ENCODE assay signal across 18 cellular contexts in the genomic region with DNA sequence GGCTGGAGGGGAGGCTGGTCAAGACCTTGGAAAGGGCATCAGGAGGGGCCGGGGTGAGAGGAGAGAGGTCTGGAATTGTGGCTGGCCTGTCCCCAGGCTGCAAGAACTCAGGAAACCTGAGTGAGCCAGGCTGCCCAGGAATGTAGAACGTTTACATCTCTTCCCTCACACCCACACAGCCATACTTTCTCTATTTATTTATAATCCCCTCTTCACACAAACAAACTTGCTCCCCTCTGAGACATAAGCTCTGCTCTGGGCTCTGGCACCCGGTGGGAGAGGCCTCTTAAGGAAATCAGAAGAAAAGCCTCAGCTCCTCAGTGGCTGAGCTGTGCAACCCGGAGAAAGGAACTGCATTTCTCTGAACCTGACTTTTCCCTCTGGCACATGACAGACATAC. TPM values are rescaled to one million over a fixed set of nuclear protein-coding genes. Genes with fewer than 3 reads are reported as not detected.
DNase-seq lines count a peak whose midpoint lies in the region; TF ChIP-seq lines count a peak whose summit lies in the region.
"Had no signal": no experiment of that assay in that cellular context is flagged by ENCODE, and none has a peak within 500 bp of the region (broad histone marks: within the 10 kb centered on the region; RNA-seq: fewer than 3 reads in every experiment).

No MANE protein-coding gene starts in this region.

- intact Hi-C loops in stomach (cut with DNase I; ENCODE audit: low total_unique reads) = no loop called here

- H3K4me3 ChIP-seq in muscle layer of colon (ENCODE audit: low read depth in 1 of 2, low read length in 2 of 2) = no peak overlapping the region
- no peak overlapping the region for H3K4me3 ChIP-seq in stomach
- no peak overlapping the region for H3K4me3 ChIP-seq in Karpas-422 (ENCODE audit: low read length)
- H3K4me3 ChIP-seq: GM23338 had no signal

- no peaks in the 10 kb centered on the region for H3K79me2 ChIP-seq in Karpas-422 (ENCODE audit: low read length)

- H3K9ac ChIP-seq in muscle layer of colon (ENCODE audit: low read length) = no peak overlapping the region
- H3K9ac ChIP-seq in Karpas-422 (ENCODE audit: low read length) = no peak overlapping the region

- H3K27ac ChIP-seq in muscle layer of colon (ENCODE audit: low read depth, low read length) (peak overlapping the region; percentile 74), stomach (peak overlapping the region in 4 of 5 donors; percentile 20 to 76 (median 48)), Karpas-422 (ENCODE audit: low read length) (no peak overlapping the region)

- H3K36me3 ChIP-seq in muscle layer of colon (ENCODE audit: insufficient read depth, low read length) = no peaks in the 10 kb centered on the region
- no peaks in the 10 kb centered on the region for H3K36me3 ChIP-seq in stomach
- H3K36me3 ChIP-seq in Karpas-422 (ENCODE audit: insufficient read depth, low read length) = no peaks in the 10 kb centered on the region
- H3K36me3 ChIP-seq: BE2C had no signal

- TF ChIP-seq CTCF in chondrocyte (IDR thresholded peaks at IDR 0.05) (no peak), stomach (IDR thresholded peaks at IDR 0.05) (no peak), endothelial cell (IDR thresholded peaks at IDR 0.05; ENCODE audit: unreplicated experiment) (no peak)

- no peak for TF ChIP-seq POLR2A in stomach (IDR thresholded peaks at IDR 0.05)

- DNase-seq in ELR (ENCODE audit: low read depth) (peak; percentile 15), chondrocyte (ENCODE audit: low spot score) (no peak), stomach (no peak), Karpas-422 (no peak), endothelial cell (ENCODE audit: low spot score) (no peak), iPS-NIHi11 (ENCODE audit: low spot score) (no peak)
- DNase-seq: ACHN; BE2C; CD4-positive, alpha-beta memory T cell; GDM1; HFFc6; KG1; NCI-H1092 treated with DMSO at 0.1 percent for 48 hours; NCI-H1694; NCI-H82 had no signal

- H3K27ac Mint-ChIP-seq in chondrocyte (ENCODE audit: unreplicated experiment) (peak overlapping the region; percentile 11), endothelial cell (ENCODE audit: unreplicated experiment) (no peak overlapping the region)
- H3K27ac Mint-ChIP-seq: CD4-positive, alpha-beta memory T cell; GM23338; HFFc6 had no signal

- H3K4me1 Mint-ChIP-seq in chondrocyte (ENCODE audit: low read depth) = peaks cover 16% of the 10 kb centered on the region
- peaks cover 3% of the 10 kb centered on the region for H3K4me1 Mint-ChIP-seq in endothelial cell (ENCODE audit: unreplicated experiment)

- H3K4me1 ChIP-seq in muscle layer of colon (ENCODE audit: insufficient read depth, low read length) (peaks cover 56% of the 10 kb centered on the region), stomach (peaks cover 4 to 42% (median 26%) of the 10 kb centered on the region in 4 donors), Karpas-422 (ENCODE audit: low read length) (no peaks in the 10 kb centered on the region)
- H3K4me1 ChIP-seq: BE2C had no signal

- no peak overlapping the region for H2AFZ ChIP-seq in Karpas-422 (ENCODE audit: low read length)

- H3K9me3 Mint-ChIP-seq in chondrocyte (ENCODE audit: low read depth) (no peaks in the 10 kb centered on the region), endothelial cell (ENCODE audit: unreplicated experiment) (no peaks in the 10 kb centered on the region)
- H3K9me3 Mint-ChIP-seq: CD4-positive, alpha-beta memory T cell; GM23338; HFFc6 had no signal

- H3K36me3 Mint-ChIP-seq in chondrocyte (ENCODE audit: low read depth) = no peaks in the 10 kb centered on the region
- no peaks in the 10 kb centered on the region for H3K36me3 Mint-ChIP-seq in endothelial cell (ENCODE audit: low read depth, unreplicated experiment)
- H3K36me3 Mint-ChIP-seq: CD4-positive, alpha-beta memory T cell had no signal

- H4K20me1 ChIP-seq in Karpas-422 (ENCODE audit: insufficient read depth, low read depth, low read length) = no peaks in the 10 kb centered on the region

- WGBS in stomach, 5 donors = 49 to 60% (median 53%) methylated on average over 4 of the region's 4 CpGs

- H3K27me3 ChIP-seq in muscle layer of colon (ENCODE audit: control insufficient read depth in 1 of 2, insufficient read depth in 2 of 2, low read length in 2 of 2) = peaks cover 2 to 5% of the 10 kb centered on the region in 2 donors
- peaks cover 0 to 20% (median 4%) of the 10 kb centered on the region in 3 donors for H3K27me3 ChIP-seq in stomach
- H3K27me3 ChIP-seq in Karpas-422 (ENCODE audit: low read length) = no peaks in the 10 kb centered on the region

- H3K4me2 ChIP-seq in Karpas-422 (ENCODE audit: low read depth, low read length, poor library complexity, severe bottlenecking) = no peak overlapping the region

- H3K4me3 Mint-ChIP-seq in chondrocyte (ENCODE audit: unreplicated experiment) (no peak overlapping the region), endothelial cell (ENCODE audit: unreplicated experiment) (no peak overlapping the region)
- H3K4me3 Mint-ChIP-seq: CD4-positive, alpha-beta memory T cell; GM23338; HFFc6 had no signal

- H3K27me3 Mint-ChIP-seq in chondrocyte (ENCODE audit: low read depth) (peaks cover 39% of the 10 kb centered on the region), endothelial cell (ENCODE audit: unreplicated experiment) (peaks cover 13% of the 10 kb centered on the region)

- TF ChIP-seq EP300 in stomach (IDR thresholded peaks at IDR 0.05) = no peak

- H3K9me2 ChIP-seq in Karpas-422 (replicated peaks; ENCODE audit: insufficient read depth, low read length) = no peaks in the 10 kb centered on the region

- H3K9me3 ChIP-seq in muscle layer of colon (ENCODE audit: low read length) (no peaks in the 10 kb centered on the region), stomach (no peaks in the 10 kb centered on the region), Karpas-422 (ENCODE audit: low read length) (no peaks in the 10 kb centered on the region)
- H3K9me3 ChIP-seq: BE2C had no signal

RNA-seq across cellular contexts. Expression of a gene that starts 5.5 kb away (rescaled TPM):
- total RNA-seq in chondrocyte (not detected in 3 replicates), stomach (10 to 100 TPM in 2 of 5 donors, 1 to 10 TPM in 2, under 1 TPM in 1; 0.92 to 14.6 (median 7.2) TPM), endothelial cell (ENCODE audit: unreplicated experiment) (0.21 TPM)
- 10 to 100 TPM in 1 of 3 donors, 1 to 10 TPM in 1, not detected in 1; 5.4 to 38.4 TPM for polyA plus RNA-seq in stomach
- not detected in 2 replicates for total RNA-seq in Karpas-422 (2014; rRNA removed; shearing (Covaris generic); ENCODE audit: low replicate concordance)
- total RNA-seq: CD4-positive, alpha-beta memory T cell; HFFc6; MCF 10A had no signal
- polyA plus RNA-seq: CD4-positive, alpha-beta memory T cell; GM23338 had no signal

RNA-seq across cellular contexts. Expression of a gene that starts 22.9 kb away (rescaled TPM):
- 11.8 to 13.2 TPM (median 13.1 TPM) in 3 replicates for total RNA-seq in chondrocyte
- 10 to 100 TPM in 3 of 5 donors, 1 to 10 TPM in 2; 7.0 to 28.1 (median 14.5) TPM for total RNA-seq in stomach
- polyA plus RNA-seq in stomach = 1 to 10 TPM; 2.1 to 2.9 (median 2.6) TPM
- 18.8 and 47.0 TPM in 2 replicates for total RNA-seq in Karpas-422 (2014; rRNA removed; shearing (Covaris generic); ENCODE audit: low replicate concordance)
- total RNA-seq in endothelial cell (ENCODE audit: unreplicated experiment) = 16.8 TPM
